12 cellular contexts compared by ENCODE assay signal in genomic region chrX:78595901-78596502, GRCh38.
A peak's percentile ranks its signal among the peaks of the same experiment; 100 is the strongest.
DNase-seq lines count a peak whose midpoint lies in the region; ATAC-seq and TF ChIP-seq lines count a peak whose summit lies in the region.
"Had no signal": no experiment of that assay in that cellular context is flagged by ENCODE, and none has a peak within 500 bp of the region (broad histone marks: within the 10 kb centered on the region; RNA-seq: fewer than 3 reads in every experiment).

No MANE protein-coding gene starts in this region.

- no peak overlapping the region for H3T11ph ChIP-seq in H9 (ENCODE audit: low read length)

- no peak overlapping the region for H3K56ac ChIP-seq in H9 (ENCODE audit: insufficient read length, low read depth, low read length)

- ATAC-seq in WTC11, result peak; percentile 59

- no peak overlapping the region for H2AFZ ChIP-seq in H9 (ENCODE audit: low read length)

- no peak overlapping the region for H2BK15ac ChIP-seq in H9 (ENCODE audit: low read depth, low read length)

- H3K4me1 Mint-ChIP-seq in H9 (no peaks in the 10 kb centered on the region), WTC11 (no peaks in the 10 kb centered on the region)

- no peaks in the 10 kb centered on the region for H3K79me1 ChIP-seq in H9 (ENCODE audit: insufficient read depth, low read depth, low read length, poor library complexity, severe bottlenecking)

- H3K9me3 ChIP-seq in H9 (ENCODE audit: control insufficient read depth, low read depth, low read length), result peaks cover 15% of the 10 kb centered on the region

- H2AK5ac ChIP-seq in H9 (ENCODE audit: insufficient read length, low read length), result no peak overlapping the region

- no peak overlapping the region for H2BK12ac ChIP-seq in H9 (ENCODE audit: insufficient read length, low read depth, low read length)

- no peaks in the 10 kb centered on the region for H3K4me1 ChIP-seq in H9 (ENCODE audit: insufficient read depth, low read length)
- H3K4me1 ChIP-seq: left ventricle myocardium inferior had no signal

- no peak overlapping the region for H2BK20ac ChIP-seq in H9 (ENCODE audit: low read depth, low read length, poor library complexity, severe bottlenecking)

- H3K4me3 Mint-ChIP-seq in H9 (no peak overlapping the region), WTC11 (no peak overlapping the region)
- H3K4me3 Mint-ChIP-seq: T-helper 2 cell treated with Interferon-gamma antibody and Interleukin-4, amounts not matched to agents 5 μg/mL and 100 μg/mL, for 36 hours had no signal

- H4K91ac ChIP-seq in H9 (ENCODE audit: insufficient read length, low read depth, low read length), result no peak overlapping the region

- H3K4me2 ChIP-seq in H9 (ENCODE audit: insufficient read depth, insufficient read length, low read length), result no peak overlapping the region

- no CpG with 5 or more reads among the region's 3 CpGs for WGBS in H9 (ENCODE audit: extremely low coverage, insufficient read length, low lambda C conversion rate)

- no peak overlapping the region for H3K4me3 ChIP-seq in AG10803 (ENCODE audit: low read length)
- H3K4me3 ChIP-seq: left ventricle myocardium inferior had no signal

- H2BK5ac ChIP-seq in H9 (ENCODE audit: insufficient read length, low read length), result no peak overlapping the region

- no peak overlapping the region for H3K18ac ChIP-seq in H9 (ENCODE audit: insufficient read length, low read depth, low read length)

- H3K27ac ChIP-seq in H9 (ENCODE audit: insufficient read length, low read depth, low read length), result no peak overlapping the region
- H3K27ac ChIP-seq: epithelial cell of prostate, left ventricle myocardium inferior had no signal

- H3K4ac ChIP-seq in H9 (ENCODE audit: low read depth, low read length), result no peak overlapping the region

- POLR2A ChIA-PET in WTC11 (lab: Charles Lee), result no interaction called here

- no peak overlapping the region for H3K23ac ChIP-seq in H9 (ENCODE audit: insufficient read length, low read depth, low read length)

- H4K20me1 ChIP-seq in H9 (ENCODE audit: control insufficient read depth, insufficient read depth, insufficient read length), result no peaks in the 10 kb centered on the region

- H4K8ac ChIP-seq in H9 (replicated peaks; ENCODE audit: insufficient read length, low read depth, low read length), result no peak overlapping the region

- peak; percentile 38 for TF ChIP-seq CTCF in AG10803 (conservative IDR thresholded peaks at IDR 0.05; ENCODE audit: low read length)
- peak; percentile 69 for TF ChIP-seq CTCF in H9 (conservative IDR thresholded peaks at IDR 0.05)
- peak; percentile 25; the same call in 1 of the 2 replicates for TF ChIP-seq CTCF in WTC11 (IDR thresholded peaks at IDR 0.05)

- CTCF ChIA-PET in WTC11 (lab: Charles Lee), result interaction anchor here (0.6 to 1.0 kb wide), 3 partner anchors 112 to 1210 kb away, joined by 3 to 4 read pairs (median 4); no protein-coding TSS in a partner anchor

- no peaks in the 10 kb centered on the region for H3K27me3 ChIP-seq in H9 (ENCODE audit: insufficient read depth, low read length)

- no peaks in the 10 kb centered on the region for H3K79me2 ChIP-seq in H9 (ENCODE audit: insufficient read depth, low read length)

- H4K5ac ChIP-seq in H9 (ENCODE audit: insufficient read length, low read depth, low read length), result no peak overlapping the region

- no peak overlapping the region for H2BK120ac ChIP-seq in H9 (ENCODE audit: low read depth, low read length, poor library complexity, severe bottlenecking)

- DNase-seq in AG10803 (ENCODE audit: low read depth), result peak; percentile 3
- no peak for DNase-seq in H9
- DNase-seq in WTC11 (ENCODE audit: low spot score), result peak; percentile 37
- peak; percentile 7 for DNase-seq in iris pigment epithelial cell (ENCODE audit: low read depth)
- DNase-seq in NCI-H187 (lab: John Stamatoyannopoulos, UW), result no peak
- DNase-seq in HT-29 (ENCODE audit: low spot score), result no peak
- DNase-seq in GM03348 (ENCODE audit: low spot score), result no peak
- DNase-seq in middle frontal gyrus (ENCODE audit: extremely low spot score, low spot score), result no peak
- DNase-seq: left ventricle myocardium inferior, NCI-H446 treated with DMSO at 0.1 percent for 48 hours had no signal

- H3K36me3 Mint-ChIP-seq in H9 (ENCODE audit: insufficient read depth in 1 of 3, low read depth in 3 of 3) (peaks cover 0 to 5% (median 4%) of the 10 kb centered on the region in 3 experiments; a peak in 2 of 7 replicates), WTC11 (no peaks in the 10 kb centered on the region; the same call in 1 of the 2 replicates)

- no peak overlapping the region for H3K9ac ChIP-seq in H9 (ENCODE audit: extremely low read depth, insufficient read length, low read length)

- H3K27ac Mint-ChIP-seq in H9 (no peak overlapping the region), WTC11 (no peak overlapping the region)
- H3K27ac Mint-ChIP-seq: T-helper 2 cell treated with Interferon-gamma antibody and Interleukin-4, amounts not matched to agents 5 μg/mL and 100 μg/mL, for 36 hours had no signal

- H3K27me3 Mint-ChIP-seq in H9 (ENCODE audit: low read depth) (no peaks in the 10 kb centered on the region), WTC11 (ENCODE audit: low read depth) (no peaks in the 10 kb centered on the region)

- H3K9me3 Mint-ChIP-seq in H9, result peaks cover 71 to 81% of the 10 kb centered on the region in 2 experiments
- H3K9me3 Mint-ChIP-seq in WTC11, result peaks cover 7% of the 10 kb centered on the region

- no peak overlapping the region for H3K14ac ChIP-seq in H9 (ENCODE audit: insufficient read depth, low read length)

- H3K23me2 ChIP-seq in H9 (ENCODE audit: insufficient read length, low read depth, low read length, poor library complexity, severe bottlenecking), result no peaks in the 10 kb centered on the region

TF ChIP-seq in WTC11, 78 proteins besides CTCF, POLR2A, EP300 and RAD21:
- TF ChIP-seq ZNF121 (CRISPR knock-in tag; IDR thresholded peaks at IDR 0.05) (no peak), IRF1 (CRISPR knock-in tag; IDR thresholded peaks at IDR 0.05) (no peak), CREM (CRISPR knock-in tag; IDR thresholded peaks at IDR 0.05) (no peak), ZBTB43 (CRISPR knock-in tag; IDR thresholded peaks at IDR 0.05) (no peak), ZNF512 (CRISPR knock-in tag; IDR thresholded peaks at IDR 0.05; ENCODE audit: borderline replicate concordance) (no peak), FOXP1 (CRISPR knock-in tag; IDR thresholded peaks at IDR 0.05; ENCODE audit: borderline replicate concordance) (no peak), NR3C1 (CRISPR knock-in tag; conservative IDR thresholded peaks at IDR 0.05; ENCODE audit: low read depth) (no peak), ZMAT4 (CRISPR knock-in tag; IDR thresholded peaks at IDR 0.05) (no peak), ZNF671 (CRISPR knock-in tag; IDR thresholded peaks at IDR 0.05) (no peak)

Comparison
In these comparisons a context has a peak if more than half of its experiments do, and no peak if none do; other contexts are left out.
1. DNase-seq: peak in AG10803 (single experiment), WTC11 (single experiment) and iris pigment epithelial cell (single experiment); none in H9 (single experiment), NCI-H187 (0 of 2), HT-29 (single experiment), GM03348 (single experiment) and middle frontal gyrus (single experiment).
2. Peak in every context shown above with its lines, with median percentiles within 50 percentile points of each other: CTCF ChIP-seq.